8 cellular contexts compared by ENCODE assay signal in the genomic region with DNA sequence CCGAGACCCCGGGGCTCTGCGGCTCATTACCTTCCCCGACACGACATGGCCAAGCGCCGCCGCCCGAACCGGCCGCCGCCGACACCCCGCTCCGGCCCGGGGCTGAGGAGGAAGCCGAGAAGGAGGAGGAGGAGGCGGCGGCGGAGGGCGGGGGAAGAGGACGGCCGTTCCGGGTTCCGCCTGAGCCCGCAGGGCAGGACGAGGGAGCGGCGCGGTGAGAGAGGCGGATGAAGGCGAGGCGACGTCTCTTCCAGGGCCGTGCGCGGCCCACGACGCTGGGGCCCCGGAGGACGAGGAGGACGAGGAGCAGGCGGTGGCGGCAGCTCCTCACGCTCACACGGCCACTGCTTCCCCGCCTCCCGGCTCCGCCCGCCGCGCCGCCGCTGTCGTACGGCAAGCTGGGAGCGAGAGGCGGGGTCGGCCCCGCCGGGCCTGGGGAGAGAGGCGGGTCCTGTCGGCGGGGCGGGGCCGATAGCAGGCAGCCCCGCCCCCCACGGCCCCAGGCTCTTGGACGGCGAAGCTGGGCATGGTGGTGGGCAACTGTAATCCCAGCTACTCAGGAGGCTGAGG. TPM values are rescaled to one million over a fixed set of nuclear protein-coding genes. Genes with fewer than 3 reads are reported as not detected.
DNase-seq lines count a peak whose midpoint lies in the region; ATAC-seq, FAIRE-seq and TF ChIP-seq lines count a peak whose summit lies in the region.
"Not testable (repeated sequence)": the region's sequence is repeated elsewhere in the genome, so short reads cannot be mapped to it uniquely, and the experiment has no call there.

No MANE protein-coding gene starts in this region.

- peak; percentile 79 for ATAC-seq in HG02759 (IDR thresholded peaks at IDR 0.05; ENCODE audit: unreplicated experiment)
- peak; percentile 96 for ATAC-seq in Right ventricle myocardium superior (ENCODE audit: poor library complexity)
- peak; percentile 89 to 97 (median 93) for ATAC-seq in pancreas

- WGBS in pancreas, 2 donors, result 0% methylated on average over 41 to 70 of the region's 70 CpGs
- under 1% methylated on average over 70 of the region's 70 CpGs for WGBS in thymus

- H3K27ac ChIP-seq in pancreas (peak overlapping the region; percentile 86 to 91 (median 90)), thymus (ENCODE audit: low read depth) (peak overlapping the region; percentile 97)

- intact Hi-C loops in Right ventricle myocardium superior (cut with DNase I); pancreas (cut with DNase I): not testable (repeated sequence)

- H3K27me3 ChIP-seq in pancreas; thymus (ENCODE audit: control insufficient read depth, insufficient read depth): not testable (repeated sequence)

- not testable (repeated sequence) for H3K4me1 ChIP-seq in pancreas; thymus (ENCODE audit: control insufficient read depth, insufficient read depth, low read length)

- H3K36me3 ChIP-seq in pancreas; thymus (ENCODE audit: control insufficient read depth, insufficient read depth): not testable (repeated sequence)

- not testable (repeated sequence) for H3K9me3 ChIP-seq in pancreas; thymus (ENCODE audit: control insufficient read depth)

- DNase-seq in GM10266 (ENCODE audit: extremely low spot score) (peak; percentile 61), NCI-H1105 treated with DMSO at 0.1 percent for 48 hours (lab: John Stamatoyannopoulos, UW) (peak; percentile 69), SW480 (ENCODE audit: low spot score) (peak; percentile 76), Right ventricle myocardium superior (peak; percentile 94), pancreas (peak; percentile 80 to 94 (median 88))
- DNase-seq in activated naive CD8-positive, alpha-beta T cell treated with anti-CD3 and anti-CD28 coated beads, Interleukin-2, amount 50 U/mL, for 16 hours (ENCODE audit: low read depth, low spot score), result peak; percentile 51

- not testable (repeated sequence) for FAIRE-seq in pancreas (lab: Jason Lieb, UNC)

- H3K4me3 ChIP-seq in pancreas (peak overlapping the region; percentile 48 to 67 (median 56)), thymus (ENCODE audit: low read length) (peak overlapping the region; percentile 70)

- TF ChIP-seq CTCF in GM10266 (IDR thresholded peaks at IDR 0.05; ENCODE audit: control insufficient read depth, insufficient read depth, low read depth, missing control alignments); pancreas (IDR thresholded peaks at IDR 0.05): not testable (repeated sequence)

RNA-seq across cellular contexts. Expression of gene CD2BP2, which starts 20.0 kb away (rescaled TPM):
- total RNA-seq in Right ventricle myocardium superior (34.1 TPM), pancreas (10 to 100 TPM; 24.8 to 36.5 (median 29.6) TPM)
- polyA plus RNA-seq in pancreas (10 to 100 TPM; 29.2 to 34.5 TPM), thymus (48.0 TPM)

RNA-seq across cellular contexts. Expression of gene TBC1D10B, which starts 35.2 kb away (rescaled TPM):
- 24.4 TPM for total RNA-seq in Right ventricle myocardium superior
- 10 to 100 TPM; 14.5 to 23.3 (median 15.2) TPM for total RNA-seq in pancreas
- polyA plus RNA-seq in pancreas, result 10 to 100 TPM; 26.9 to 28.2 TPM
- polyA plus RNA-seq in thymus, result 25.0 TPM

RNA-seq across cellular contexts. Expression of gene MYL11, which starts 39.5 kb away (rescaled TPM):
- total RNA-seq in Right ventricle myocardium superior, result not detected
- under 1 TPM in 3 of 6 donors, not detected in 3; 0.24 to 0.84 (median 0.38) TPM for total RNA-seq in pancreas
- under 1 TPM; 0.30 to 0.31 TPM for polyA plus RNA-seq in pancreas
- 12.5 TPM for polyA plus RNA-seq in thymus

RNA-seq across cellular contexts. Expression of gene SEPTIN1, which starts 47.2 kb away (rescaled TPM):
- total RNA-seq in Right ventricle myocardium superior (0.97 TPM), pancreas (1 to 10 TPM in 5 of 6 donors, under 1 TPM in 1; 0.63 to 1.8 (median 1.2) TPM)
- polyA plus RNA-seq in pancreas (1 to 10 TPM; 2.1 to 3.3 TPM), thymus (337 TPM)

Comparison
In these comparisons a context has a peak if more than half of its experiments do, and no peak if none do; other contexts are left out.
1. Peak in every context shown above with its lines: DNase-seq, ATAC-seq, H3K4me3 ChIP-seq and H3K27ac ChIP-seq.